In genomic region chr18:72456802-72457201, GRCh38 we compare ENCODE assay signal across 22 cellular contexts.
DNase-seq lines count a peak whose midpoint lies in the region; ATAC-seq and TF ChIP-seq lines count a peak whose summit lies in the region.
"Had no signal": no experiment of that assay in that cellular context is flagged by ENCODE, and none has a peak within 500 bp of the region (broad histone marks: within the 10 kb centered on the region; RNA-seq: fewer than 3 reads in every experiment).

No MANE protein-coding gene starts in this region.

- intact Hi-C loops in left lung (cut with DNase I) (no loop called here), tibial artery (cut with DNase I; ENCODE audit: low total_unique reads) (no loop called here)
- intact Hi-C loops in CD4-positive, alpha-beta memory T cell (cut with micrococcal nuclease) = no loop called here

- no peak for TF ChIP-seq RAD21 in SK-N-SH (IDR thresholded peaks at IDR 0.05; ENCODE audit: low read length)

- H3K4me3 ChIP-seq in AG10803 (ENCODE audit: low read length) = no peak overlapping the region
- no peak overlapping the region for H3K4me3 ChIP-seq in SK-N-SH (ENCODE audit: low read depth in 2 of 2, low read length in 1 of 2)
- no peak overlapping the region for H3K4me3 ChIP-seq in epithelial cell of proximal tubule (ENCODE audit: low read depth, low read length)
- no peak overlapping the region for H3K4me3 ChIP-seq in left lung
- H3K4me3 ChIP-seq in tibial artery = no peak overlapping the region
- no peak overlapping the region for H3K4me3 ChIP-seq in CD4-positive, alpha-beta memory T cell (ENCODE audit: low read length in 2 of 2)
- H3K4me3 ChIP-seq: BLaER1 treated with 17β-estradiol and CSF1 and Interleukin-3, amounts not matched to agents 10 nM and 100 nM; esophagus muscularis mucosa; heart right ventricle had no signal

- H3K36me3 ChIP-seq in SK-N-SH (replicated peaks in 1 of 2; ENCODE audit: control insufficient read depth in 1 of 2, insufficient read depth in 2 of 2, low read length in 1 of 2) = no peaks in the 10 kb centered on the region
- H3K36me3 ChIP-seq in left lung = no peaks in the 10 kb centered on the region
- no peaks in the 10 kb centered on the region for H3K36me3 ChIP-seq in tibial artery
- no peaks in the 10 kb centered on the region for H3K36me3 ChIP-seq in CD4-positive, alpha-beta memory T cell (ENCODE audit: insufficient read depth, low read length)
- H3K36me3 ChIP-seq: BLaER1 treated with 17β-estradiol and CSF1 and Interleukin-3, amounts not matched to agents 10 nM and 100 nM; esophagus muscularis mucosa; heart right ventricle had no signal

- H3K4me1 Mint-ChIP-seq in CD4-positive, alpha-beta memory T cell = no peaks in the 10 kb centered on the region
- H3K4me1 Mint-ChIP-seq: T-cell had no signal

- peak overlapping the region in 1 of 2 experiments; percentile 51; a peak in 2 of 4 replicates for H3K27ac ChIP-seq in SK-N-SH (ENCODE audit: low read depth in 2 of 2, low read length in 1 of 2)
- no peak overlapping the region for H3K27ac ChIP-seq in left lung
- H3K27ac ChIP-seq in tibial artery = no peak overlapping the region
- H3K27ac ChIP-seq in CD4-positive, alpha-beta memory T cell (ENCODE audit: low read depth, low read length) = no peak overlapping the region
- H3K27ac ChIP-seq: BLaER1 treated with 17β-estradiol and CSF1 and Interleukin-3, amounts not matched to agents 10 nM and 100 nM; esophagus muscularis mucosa; heart right ventricle had no signal

- peak; percentile 14 for DNase-seq in AG10803 (ENCODE audit: low read depth)
- DNase-seq in SK-N-SH = no peak
- DNase-seq in epithelial cell of proximal tubule (ENCODE audit: low read depth) = peak; percentile 74
- DNase-seq in left lung = no peak
- no peak for DNase-seq in NCI-H146 (lab: John Stamatoyannopoulos, UW)
- DNase-seq in tibial artery = no peak
- no peak for DNase-seq in CD4-positive, alpha-beta memory T cell
- DNase-seq: activated CD4-positive, alpha-beta T cell treated with anti-CD3 and anti-CD28 coated beads for 4 hours; activated naive CD4-positive, alpha-beta T cell treated with anti-CD3 and anti-CD28 coated beads, Interleukin-2, amount 50 U/mL, for 16 hours; anterior cingulate cortex; effector CD8-positive, alpha-beta T cell; HCEC 1CT; heart right ventricle; KBM-7; substantia nigra; T-cell had no signal

- peak in 1 of 2 experiments; percentile 60; a peak in 2 of 4 replicates for TF ChIP-seq EP300 in SK-N-SH (IDR thresholded peaks at IDR 0.05; ENCODE audit: borderline replicate concordance in 1 of 2, low read depth in 1 of 2, low read length in 1 of 2)

- H3K9me2 ChIP-seq in SK-N-SH = no peaks in the 10 kb centered on the region

- CTCF ChIA-PET in SK-N-SH (lab: Yijun Ruan, JAX) = no interaction called here
- CTCF ChIA-PET in CD4-positive, alpha-beta memory T cell (lab: Charles Lee; ENCODE audit: partially characterized antibody) = no interaction called here

- no peaks in the 10 kb centered on the region for H4K20me1 ChIP-seq in SK-N-SH (ENCODE audit: insufficient read depth)
- H4K20me1 ChIP-seq: BLaER1 treated with 17β-estradiol and CSF1 and Interleukin-3, amounts not matched to agents 10 nM and 100 nM had no signal

- H3K9me3 ChIP-seq in SK-N-SH (no peaks in the 10 kb centered on the region), left lung (peaks cover 0 to 5% of the 10 kb centered on the region in 2 donors), tibial artery (no peaks in the 10 kb centered on the region)
- H3K9me3 ChIP-seq in CD4-positive, alpha-beta memory T cell (ENCODE audit: control insufficient read depth in 1 of 2, low read length in 2 of 2) = no peaks in the 10 kb centered on the region
- H3K9me3 ChIP-seq: esophagus muscularis mucosa had no signal

- H3K36me3 Mint-ChIP-seq in CD4-positive, alpha-beta memory T cell = no peaks in the 10 kb centered on the region
- H3K36me3 Mint-ChIP-seq: T-cell had no signal

- no peak overlapping the region for H3K4me2 ChIP-seq in SK-N-SH
- H3K4me2 ChIP-seq: BLaER1 treated with 17β-estradiol and CSF1 and Interleukin-3, amounts not matched to agents 10 nM and 100 nM had no signal

- WGBS in SK-N-SH (ENCODE audit: low lambda C conversion rate) = 23% methylated on average over 1 of the region's 1 CpG

- no peak overlapping the region for H3K27ac Mint-ChIP-seq in CD4-positive, alpha-beta memory T cell
- H3K27ac Mint-ChIP-seq: activated T-helper 1 cell treated with anti-CD3 and anti-CD28 coated beads, Interleukin-12 subunit alpha, Interleukin-12 subunit beta, Interleukin-2, Interleukin-4 antibody, amounts not matched to agents 30 ng/mL and 10 ng/mL and 1 ng/mL, durations not matched to agents 14 hours and 24 hours and 36 hours; nephron; T-cell had no signal

- H3K27me3 Mint-ChIP-seq in CD4-positive, alpha-beta memory T cell = no peaks in the 10 kb centered on the region
- H3K27me3 Mint-ChIP-seq: T-cell had no signal

- no peak for TF ChIP-seq CTCF in AG10803 (conservative IDR thresholded peaks at IDR 0.05; ENCODE audit: low read length)
- TF ChIP-seq CTCF in SK-N-SH (IDR thresholded peaks at IDR 0.05) = no peak
- TF ChIP-seq CTCF in epithelial cell of proximal tubule (conservative IDR thresholded peaks at IDR 0.05; ENCODE audit: low read depth, low read length) = no peak
- no peak for TF ChIP-seq CTCF in left lung (IDR thresholded peaks at IDR 0.05)
- no peak for TF ChIP-seq CTCF in tibial artery (IDR thresholded peaks at IDR 0.05)

- H3K9me3 Mint-ChIP-seq in CD4-positive, alpha-beta memory T cell = peaks cover 0 to 21% (median 9%) of the 10 kb centered on the region in 8 donors
- H3K9me3 Mint-ChIP-seq: activated T-helper 1 cell treated with anti-CD3 and anti-CD28 coated beads, Interleukin-12 subunit alpha, Interleukin-12 subunit beta, Interleukin-2, Interleukin-4 antibody, amounts not matched to agents 30 ng/mL and 10 ng/mL and 1 ng/mL, durations not matched to agents 14 hours and 24 hours and 36 hours had no signal

- H2AFZ ChIP-seq in SK-N-SH (ENCODE audit: low read depth) = no peak overlapping the region

- H3K4me3 Mint-ChIP-seq in CD4-positive, alpha-beta memory T cell = no peak overlapping the region
- H3K4me3 Mint-ChIP-seq: activated T-helper 1 cell treated with anti-CD3 and anti-CD28 coated beads, Interleukin-12 subunit alpha, Interleukin-12 subunit beta, Interleukin-2, Interleukin-4 antibody, amounts not matched to agents 30 ng/mL and 10 ng/mL and 1 ng/mL, durations not matched to agents 14 hours and 24 hours and 36 hours; nephron; T-cell had no signal

- peaks cover 0 to 9% of the 10 kb centered on the region in 2 experiments; a peak in 1 of 4 replicates for H3K4me1 ChIP-seq in SK-N-SH (ENCODE audit: control insufficient read depth in 1 of 2, insufficient read depth in 2 of 2, low read depth in 1 of 2, low read length in 1 of 2)
- no peaks in the 10 kb centered on the region for H3K4me1 ChIP-seq in left lung
- no peaks in the 10 kb centered on the region for H3K4me1 ChIP-seq in tibial artery
- no peaks in the 10 kb centered on the region for H3K4me1 ChIP-seq in CD4-positive, alpha-beta memory T cell (ENCODE audit: insufficient read depth, low read length)
- H3K4me1 ChIP-seq: esophagus muscularis mucosa, heart right ventricle had no signal

- H3K79me2 ChIP-seq in SK-N-SH (ENCODE audit: insufficient read depth) = no peaks in the 10 kb centered on the region

- no peak overlapping the region for H3K9ac ChIP-seq in SK-N-SH
- H3K9ac ChIP-seq: BLaER1 treated with 17β-estradiol and CSF1 and Interleukin-3, amounts not matched to agents 10 nM and 100 nM had no signal

- POLR2A ChIA-PET in SK-N-SH (lab: Yijun Ruan, JAX) = no interaction called here
- POLR2A ChIA-PET in CD4-positive, alpha-beta memory T cell (lab: Charles Lee; ENCODE audit: partially characterized antibody) = no interaction called here

- H3F3A ChIP-seq in SK-N-SH (replicated peaks; ENCODE audit: insufficient read depth) = peaks cover 24% of the 10 kb centered on the region

- ATAC-seq in left lung = peak; percentile 76
- no peak for ATAC-seq in HG03025 (IDR thresholded peaks at IDR 0.05; ENCODE audit: low FRiP score, unreplicated experiment)
- ATAC-seq: heart right ventricle, Right ventricle myocardium inferior, T-cell had no signal

- H3K27me3 ChIP-seq in SK-N-SH (ENCODE audit: insufficient read depth) (no peaks in the 10 kb centered on the region), left lung (no peaks in the 10 kb centered on the region), tibial artery (no peaks in the 10 kb centered on the region)
- H3K27me3 ChIP-seq in CD4-positive, alpha-beta memory T cell (ENCODE audit: insufficient read depth, low read length) = no peaks in the 10 kb centered on the region
- H3K27me3 ChIP-seq: BLaER1 treated with 17β-estradiol and CSF1 and Interleukin-3, amounts not matched to agents 10 nM and 100 nM; esophagus muscularis mucosa; heart right ventricle had no signal

TF ChIP-seq in SK-N-SH, 30 proteins besides CTCF, POLR2A, EP300 and RAD21:
- no peak; the same call in 1 of the 2 replicates for TF ChIP-seq RXRA (IDR thresholded peaks at IDR 0.05; ENCODE audit: borderline replicate concordance, low read depth)
- peak; percentile 67 for TF ChIP-seq TCF12 (IDR thresholded peaks at IDR 0.05)
- TF ChIP-seq NRF1 (IDR thresholded peaks at IDR 0.05; ENCODE audit: low read depth, low read length) = no peak
- TF ChIP-seq NFIC (IDR thresholded peaks at IDR 0.05; ENCODE audit: borderline replicate concordance) = peak; percentile 54; the same call in 1 of the 2 replicates
- no peak for TF ChIP-seq MEF2A (IDR thresholded peaks at IDR 0.05; ENCODE audit: borderline replicate concordance, low read depth)
- TF ChIP-seq, protein P1, sequence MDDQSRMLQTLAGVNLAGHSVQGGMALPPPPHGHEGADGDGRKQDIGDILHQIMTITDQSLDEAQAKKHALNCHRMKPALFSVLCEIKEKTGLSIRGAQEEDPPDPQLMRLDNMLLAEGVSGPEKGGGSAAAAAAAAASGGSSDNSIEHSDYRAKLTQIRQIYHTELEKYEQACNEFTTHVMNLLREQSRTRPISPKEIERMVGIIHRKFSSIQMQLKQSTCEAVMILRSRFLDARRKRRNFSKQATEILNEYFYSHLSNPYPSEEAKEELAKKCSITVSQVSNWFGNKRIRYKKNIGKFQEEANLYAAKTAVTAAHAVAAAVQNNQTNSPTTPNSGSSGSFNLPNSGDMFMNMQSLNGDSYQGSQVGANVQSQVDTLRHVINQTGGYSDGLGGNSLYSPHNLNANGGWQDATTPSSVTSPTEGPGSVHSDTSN (IDR thresholded peaks at IDR 0.05) = peak; percentile 74
- no peak for TF ChIP-seq GATA2 (CRISPR knock-in tag; IDR thresholded peaks at IDR 0.05)
- TF ChIP-seq CHD2 (IDR thresholded peaks at IDR 0.05; ENCODE audit: low read length, partially characterized antibody) = no peak
- TF ChIP-seq FOSL2 (IDR thresholded peaks at IDR 0.05; ENCODE audit: borderline replicate concordance, low read depth) = peak; percentile 42; the same call in 1 of the 2 replicates
- TF ChIP-seq TEAD4 (IDR thresholded peaks at IDR 0.05; ENCODE audit: borderline replicate concordance, insufficient read depth) = peak; percentile 80; the same call in 1 of the 2 replicates
- TF ChIP-seq JUND (IDR thresholded peaks at IDR 0.05) = peak; percentile 68; the same call in 1 of the 2 replicates

Comparison
In these comparisons a context has a peak if more than half of its experiments do, and no peak if none do; other contexts are left out.
1. DNase-seq: peak in AG10803 (single experiment) and epithelial cell of proximal tubule (single experiment); none in SK-N-SH (single experiment), left lung (0 of 2), NCI-H146 (single experiment), tibial artery (0 of 2) and CD4-positive, alpha-beta memory T cell (0 of 5).